5 cellular contexts compared by ENCODE assay signal in genomic region chr1:155493595-155493994, GRCh38.
DNase-seq lines count a peak whose midpoint lies in the region; ATAC-seq and TF ChIP-seq lines count a peak whose summit lies in the region.
"Not testable (repeated sequence)": the region's sequence is repeated elsewhere in the genome, so short reads cannot be mapped to it uniquely, and the experiment has no call there.

No MANE protein-coding gene starts in this region.

- H3K36me3 ChIP-seq in colonic mucosa, transverse colon: not testable (repeated sequence)

- intact Hi-C loops in CD4-positive, alpha-beta T cell (cut with DNase I, micrococcal nuclease); colonic mucosa (cut with DNase I); transverse colon (cut with DNase I; ENCODE audit: low total_unique reads): not testable (repeated sequence)

- not testable (repeated sequence) for H3K9me3 ChIP-seq in CD4-positive, alpha-beta T cell (ENCODE audit: control insufficient read depth, low read length); colonic mucosa; transverse colon

- in situ Hi-C loops in transverse colon (cut with MboI; ENCODE audit: low pct_ligation_motif_present in 1 of 4, low pct_unique_long_range_greater_than_20kb in 1 of 4, low sequenced_read_pairs in 3 of 4), result not testable (repeated sequence)

- not testable (repeated sequence) for ATAC-seq in CD4-positive, alpha-beta T cell (ENCODE audit: poor library complexity)

- TF ChIP-seq CTCF in 22Rv1 (IDR thresholded peaks at IDR 0.05); CD4-positive, alpha-beta T cell (IDR thresholded peaks at IDR 0.05); VCaP (conservative IDR thresholded peaks at IDR 0.05); colonic mucosa (IDR thresholded peaks at IDR 0.05); transverse colon (IDR thresholded peaks at IDR 0.05): not testable (repeated sequence)

- TF ChIP-seq POLR2A in transverse colon (IDR thresholded peaks at IDR 0.05), result not testable (repeated sequence)

- not testable (repeated sequence) for TF ChIP-seq EP300 in transverse colon (IDR thresholded peaks at IDR 0.05; ENCODE audit: low read depth)

- CTCF ChIA-PET in CD4-positive, alpha-beta T cell (lab: Charles Lee), result interaction anchor here (1.3 kb wide), 1 partner anchor 11 kb away, joined by 3 read pairs; no protein-coding TSS in a partner anchor

- H3K4me3 ChIP-seq in colonic mucosa, transverse colon: not testable (repeated sequence)

- H3K4me3 Mint-ChIP-seq in CD4-positive, alpha-beta T cell, result not testable (repeated sequence)

- not testable (repeated sequence) for H3K27me3 Mint-ChIP-seq in CD4-positive, alpha-beta T cell

- H3K9me3 Mint-ChIP-seq in CD4-positive, alpha-beta T cell, result not testable (repeated sequence)

- H3K4me1 ChIP-seq in colonic mucosa, result not testable (repeated sequence)
- peaks cover 0 to 17% (median 6%) of the 10 kb centered on the region in 4 donors for H3K4me1 ChIP-seq in transverse colon

- peaks cover 14% of the 10 kb centered on the region for H3K36me3 Mint-ChIP-seq in CD4-positive, alpha-beta T cell (ENCODE audit: low read depth)

- not testable (repeated sequence) for DNase-seq in CD4-positive, alpha-beta T cell
- DNase-seq in colonic mucosa (peak; percentile 36), transverse colon (peak; percentile 27)

- peaks cover 28% of the 10 kb centered on the region for H3K4me1 Mint-ChIP-seq in CD4-positive, alpha-beta T cell (ENCODE audit: low read depth)

- not testable (repeated sequence) for H3K27me3 ChIP-seq in CD4-positive, alpha-beta T cell (ENCODE audit: control insufficient read depth, insufficient read depth, low read length); colonic mucosa; transverse colon

- not testable (repeated sequence) for H3K9ac ChIP-seq in colonic mucosa (ENCODE audit: low read depth in 2 of 2, low read length in 2 of 2)

- WGBS in transverse colon (ENCODE audit: low coverage in 1 of 2), 2 donors, result 77 to 100% methylated on average over 2 to 4 of the region's 4 CpGs

- H3K27ac ChIP-seq in 22Rv1 (0 out of 2 replicates have a peak overlapping the region, but pooled peaks have one; percentile 2), VCaP (peak overlapping the region; percentile 42; the same call in 1 of the 2 replicates)
- H3K27ac ChIP-seq in CD4-positive, alpha-beta T cell (ENCODE audit: low read depth, low read length); colonic mucosa; transverse colon: not testable (repeated sequence)

- H3K27ac Mint-ChIP-seq in CD4-positive, alpha-beta T cell, result peak overlapping the region; percentile 31

- POLR2A ChIA-PET in CD4-positive, alpha-beta T cell (lab: Charles Lee), result interaction anchor here (1.2 kb wide), 1 partner anchor 11 kb away, joined by 3 read pairs; no protein-coding TSS in a partner anchor
